Comparison of ENCODE assay signal across 8 cellular contexts in the genomic region with DNA sequence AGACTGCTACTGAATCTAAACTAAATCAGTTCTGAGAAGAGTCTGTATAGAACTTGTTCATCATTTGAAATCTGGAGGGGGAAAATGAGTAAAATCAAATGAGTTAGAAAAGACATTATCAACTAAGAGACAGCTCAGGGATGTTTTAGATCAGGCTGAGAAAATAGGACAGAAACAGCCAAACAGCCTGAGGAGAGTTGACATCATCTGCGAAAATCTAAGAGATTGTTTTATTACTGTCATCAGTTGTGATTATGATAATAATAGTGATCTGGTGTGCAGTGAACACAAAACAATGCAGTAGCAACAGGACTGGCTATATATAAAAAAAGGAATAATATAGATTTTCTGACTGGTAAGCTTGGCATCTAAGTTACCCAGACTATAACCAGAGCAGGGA.
"Had no signal": no experiment of that assay in that cellular context is flagged by ENCODE, and none has a peak within 500 bp of the region (broad histone marks: within the 10 kb centered on the region; RNA-seq: fewer than 3 reads in every experiment).

No MANE protein-coding gene starts in this region.

- H3K9me3 Mint-ChIP-seq: H9 had no signal

- FAIRE-seq: H54, HTR-8/SVneo, K562 had no signal

- ATAC-seq: K562 had no signal

- H3K4me3 ChIP-seq: K562 had no signal

- DNase-seq: GOT3, H9, HCEC 1CT, IMR-90, KG1 had no signal

- H3K4me3 Mint-ChIP-seq: H9 had no signal

- H3K27ac Mint-ChIP-seq: H9 had no signal
